Comparison of ENCODE assay signal across 14 cellular contexts in genomic region chr5:111494350-111494999, GRCh38. TPM values are rescaled to one million over a fixed set of nuclear protein-coding genes. Genes with fewer than 3 reads are reported as not detected.
A peak's percentile ranks its signal among the peaks of the same experiment; 100 is the strongest.
DNase-seq lines count a peak whose midpoint lies in the region; ATAC-seq and TF ChIP-seq lines count a peak whose summit lies in the region.
"Had no signal": no experiment of that assay in that cellular context is flagged by ENCODE, and none has a peak within 500 bp of the region (broad histone marks: within the 10 kb centered on the region; RNA-seq: fewer than 3 reads in every experiment).

No MANE protein-coding gene starts in this region.

- H2BK20ac ChIP-seq in H9 (ENCODE audit: low read depth, low read length, poor library complexity, severe bottlenecking), result no peak overlapping the region

- H3K79me2 ChIP-seq in H9 (ENCODE audit: insufficient read depth, low read length), result no peaks in the 10 kb centered on the region

- no peaks in the 10 kb centered on the region for H3K4me1 ChIP-seq in H9 (ENCODE audit: insufficient read depth, low read length)

- no peak overlapping the region for H4K5ac ChIP-seq in H9 (ENCODE audit: insufficient read length, low read depth, low read length)

- no peak overlapping the region for H2BK5ac ChIP-seq in H9 (ENCODE audit: insufficient read length, low read length)

- H3K27me3 ChIP-seq in H9 (ENCODE audit: insufficient read depth, low read length), result no peaks in the 10 kb centered on the region

- H3K23ac ChIP-seq in H9 (ENCODE audit: insufficient read length, low read depth, low read length), result no peak overlapping the region

- H4K8ac ChIP-seq in H9 (replicated peaks; ENCODE audit: insufficient read length, low read depth, low read length), result no peak overlapping the region

- WGBS in H9 (ENCODE audit: extremely low coverage, insufficient read length, low lambda C conversion rate), result no CpG with 5 or more reads among the region's 2 CpGs

- H3K79me1 ChIP-seq in H9 (ENCODE audit: insufficient read depth, low read depth, low read length, poor library complexity, severe bottlenecking), result no peaks in the 10 kb centered on the region

- H3K9me3 Mint-ChIP-seq in H9, result no peaks in the 10 kb centered on the region
- H3K9me3 Mint-ChIP-seq in activated CD4-positive, alpha-beta memory T cell treated with anti-CD3 and anti-CD28 coated beads for 36 hours, result no peaks in the 10 kb centered on the region
- H3K9me3 Mint-ChIP-seq in glutamatergic neuron (ENCODE audit: unreplicated experiment), result no peaks in the 10 kb centered on the region
- H3K9me3 Mint-ChIP-seq: memory B cell had no signal

- peak overlapping the region; percentile 61 for H2BK120ac ChIP-seq in H9 (ENCODE audit: low read depth, low read length, poor library complexity, severe bottlenecking)

- CTCF ChIA-PET in activated CD4-positive, alpha-beta memory T cell treated with anti-CD3 and anti-CD28 coated beads for 36 hours (lab: Charles Lee), result interaction anchor here (2.0 kb wide), 1 partner anchor 36 kb away, joined by 7 read pairs; no protein-coding TSS in a partner anchor

- no peak overlapping the region for H2BK12ac ChIP-seq in H9 (ENCODE audit: insufficient read length, low read depth, low read length)

- H3K27ac ChIP-seq in H9 (ENCODE audit: insufficient read length, low read depth, low read length), result no peak overlapping the region
- H3K27ac ChIP-seq: thoracic aorta had no signal

- peak; percentile 59 for DNase-seq in DMS 273 (lab: John Stamatoyannopoulos, UW; ENCODE audit: unreplicated experiment)
- DNase-seq in DMS 273 treated with DMSO at 0.1 percent for 48 hours (lab: John Stamatoyannopoulos, UW), result no peak
- no peak for DNase-seq in H9
- DNase-seq in activated CD4-positive, alpha-beta memory T cell treated with anti-CD3 and anti-CD28 coated beads for 36 hours, result no peak
- DNase-seq in glutamatergic neuron, result no peak
- DNase-seq in midbrain (lab: John Stamatoyannopoulos, UW), result no peak
- DNase-seq in NCI-H510A (lab: John Stamatoyannopoulos, UW), result no peak
- DNase-seq: 8988T, dermis blood vessel endothelial cell, GOT3, T1000 had no signal

- H3K56ac ChIP-seq in H9 (ENCODE audit: insufficient read length, low read depth, low read length), result no peak overlapping the region

- no peak for ATAC-seq in GM18873 (IDR thresholded peaks at IDR 0.05; ENCODE audit: low FRiP score, unreplicated experiment)

- no peak overlapping the region for H3K9ac ChIP-seq in H9 (ENCODE audit: extremely low read depth, insufficient read length, low read length)

- H3K18ac ChIP-seq in H9 (ENCODE audit: insufficient read length, low read depth, low read length), result peak overlapping the region; percentile 38

- H3K23me2 ChIP-seq in H9 (ENCODE audit: insufficient read length, low read depth, low read length, poor library complexity, severe bottlenecking), result no peaks in the 10 kb centered on the region

- no peak overlapping the region for H2AFZ ChIP-seq in H9 (ENCODE audit: low read length)

- no peaks in the 10 kb centered on the region for H3K9me3 ChIP-seq in H9 (ENCODE audit: control insufficient read depth, low read depth, low read length)
- H3K9me3 ChIP-seq: thoracic aorta had no signal

- intact Hi-C loops in activated CD4-positive, alpha-beta memory T cell treated with anti-CD3 and anti-CD28 coated beads for 36 hours (cut with micrococcal nuclease), result no loop called here

- peaks cover 6 to 7% of the 10 kb centered on the region in 2 experiments for H3K4me1 Mint-ChIP-seq in H9
- H3K4me1 Mint-ChIP-seq in activated CD4-positive, alpha-beta memory T cell treated with anti-CD3 and anti-CD28 coated beads for 36 hours (ENCODE audit: low read depth), result peaks cover 13% of the 10 kb centered on the region
- H3K4me1 Mint-ChIP-seq in glutamatergic neuron (ENCODE audit: low read depth, unreplicated experiment), result peaks cover 21% of the 10 kb centered on the region
- H3K4me1 Mint-ChIP-seq: memory B cell had no signal

- H2BK15ac ChIP-seq in H9 (ENCODE audit: low read depth, low read length), result no peak overlapping the region

- no peaks in the 10 kb centered on the region for H3K27me3 Mint-ChIP-seq in H9 (ENCODE audit: low read depth)
- no peaks in the 10 kb centered on the region for H3K27me3 Mint-ChIP-seq in activated CD4-positive, alpha-beta memory T cell treated with anti-CD3 and anti-CD28 coated beads for 36 hours
- H3K27me3 Mint-ChIP-seq in glutamatergic neuron (ENCODE audit: unreplicated experiment), result no peaks in the 10 kb centered on the region
- H3K27me3 Mint-ChIP-seq: memory B cell had no signal

- POLR2A ChIA-PET in activated CD4-positive, alpha-beta memory T cell treated with anti-CD3 and anti-CD28 coated beads for 36 hours (lab: Charles Lee), result no interaction called here

- peak overlapping the region in 2 of 3 experiments; percentile 93 to 94; a peak in 5 of 7 replicates for H3K27ac Mint-ChIP-seq in H9
- H3K27ac Mint-ChIP-seq in activated CD4-positive, alpha-beta memory T cell treated with anti-CD3 and anti-CD28 coated beads for 36 hours, result peak overlapping the region; percentile 58
- peak overlapping the region; percentile 71 for H3K27ac Mint-ChIP-seq in glutamatergic neuron (ENCODE audit: unreplicated experiment)
- H3K27ac Mint-ChIP-seq: memory B cell had no signal

- H3K14ac ChIP-seq in H9 (ENCODE audit: insufficient read depth, low read length), result no peak overlapping the region

- no peak overlapping the region for H2AK5ac ChIP-seq in H9 (ENCODE audit: insufficient read length, low read length)

- H3T11ph ChIP-seq in H9 (ENCODE audit: low read length), result no peak overlapping the region

- no peak overlapping the region; the same call in 1 of the 2 replicates for H3K4ac ChIP-seq in H9 (ENCODE audit: low read depth, low read length)

- H3K4me2 ChIP-seq in H9 (ENCODE audit: insufficient read depth, insufficient read length, low read length), result no peak overlapping the region

- no peak overlapping the region for H4K91ac ChIP-seq in H9 (ENCODE audit: insufficient read length, low read depth, low read length)

- H3K4me3 Mint-ChIP-seq in H9, result no peak overlapping the region
- H3K4me3 Mint-ChIP-seq in activated CD4-positive, alpha-beta memory T cell treated with anti-CD3 and anti-CD28 coated beads for 36 hours, result no peak overlapping the region
- H3K4me3 Mint-ChIP-seq in glutamatergic neuron (ENCODE audit: unreplicated experiment), result no peak overlapping the region
- H3K4me3 Mint-ChIP-seq: memory B cell had no signal

- H3K36me3 Mint-ChIP-seq in H9 (ENCODE audit: insufficient read depth in 1 of 3, low read depth in 3 of 3) (peaks cover 6 to 31% (median 27%) of the 10 kb centered on the region in 3 experiments; a peak in 6 of 7 replicates), glutamatergic neuron (ENCODE audit: unreplicated experiment) (no peaks in the 10 kb centered on the region)
- peaks cover 24% of the 10 kb centered on the region for H3K36me3 Mint-ChIP-seq in activated CD4-positive, alpha-beta memory T cell treated with anti-CD3 and anti-CD28 coated beads for 36 hours

- H4K20me1 ChIP-seq in H9 (ENCODE audit: control insufficient read depth, insufficient read depth, insufficient read length), result no peaks in the 10 kb centered on the region

- TF ChIP-seq CTCF in H9 (conservative IDR thresholded peaks at IDR 0.05) (no peak), glutamatergic neuron (IDR thresholded peaks at IDR 0.05; ENCODE audit: partially characterized antibody, unreplicated experiment) (no peak)

RNA-seq across cellular contexts. Expression of gene STARD4, which starts 17.9 kb away (rescaled TPM):
- total RNA-seq in H9 (2021) (27.1 and 28.7 TPM in 2 replicates), glutamatergic neuron (ENCODE audit: unreplicated experiment) (71.2 TPM)
- 10 to 100 TPM; 49.5 to 49.9 TPM for total RNA-seq in activated CD4-positive, alpha-beta memory T cell treated with anti-CD3 and anti-CD28 coated beads for 36 hours
